Comparison of ENCODE assay signal across 13 cellular contexts in genomic region chr12:47394070-47394469, GRCh38.
A peak's percentile ranks its signal among the peaks of the same experiment; 100 is the strongest.
DNase-seq lines count a peak whose midpoint lies in the region; ATAC-seq and TF ChIP-seq lines count a peak whose summit lies in the region.
"Had no signal": no experiment of that assay in that cellular context is flagged by ENCODE, and none has a peak within 500 bp of the region (broad histone marks: within the 10 kb centered on the region; RNA-seq: fewer than 3 reads in every experiment).

No MANE protein-coding gene starts in this region.

- H3K4me3 Mint-ChIP-seq in activated naive CD4-positive, alpha-beta T cell treated with anti-CD3 and anti-CD28 coated beads, Interleukin-2, amount 50 U/mL, for 24 hours: peak overlapping the region; percentile 84
- H3K4me3 Mint-ChIP-seq in neural progenitor cell: no peak overlapping the region

- DNase-seq in Daoy (ENCODE audit: low read depth) (peak; percentile 37), NCI-H226 (peak; percentile 28), neural progenitor cell (ENCODE audit: low spot score) (no peak), posterior cingulate gyrus (no peak), head of caudate nucleus (no peak), right cardiac atrium (no peak)
- DNase-seq: Calu3, GOT3, NCI-H1417 treated with DMSO at 0.1 percent for 48 hours, NCI-H82, nucleus accumbens, substantia nigra had no signal

- H3K9me3 ChIP-seq in neural progenitor cell (ENCODE audit: low read depth) (no peaks in the 10 kb centered on the region), right cardiac atrium (ENCODE audit: control insufficient read depth, low read length) (no peaks in the 10 kb centered on the region)

- H3K9ac ChIP-seq in neural progenitor cell: no peak overlapping the region

- 79% methylated on average over 4 of the region's 4 CpGs for WGBS in right cardiac atrium

- no peaks in the 10 kb centered on the region for H3K79me2 ChIP-seq in neural progenitor cell (ENCODE audit: low read depth)

- no peak overlapping the region for H3K4me2 ChIP-seq in neural progenitor cell

- no peak for TF ChIP-seq CTCF in neural progenitor cell (IDR thresholded peaks at IDR 0.05)

- H3K4me3 ChIP-seq in neural progenitor cell: no peak overlapping the region
- no peak overlapping the region for H3K4me3 ChIP-seq in right cardiac atrium (ENCODE audit: low read length)

- no peaks in the 10 kb centered on the region for H3K36me3 ChIP-seq in neural progenitor cell

- no peak for ATAC-seq in right cardiac atrium

- H3K4me1 ChIP-seq in neural progenitor cell (no peaks in the 10 kb centered on the region), right cardiac atrium (ENCODE audit: control insufficient read depth, insufficient read depth, low read length) (no peaks in the 10 kb centered on the region)

- H3K4me1 Mint-ChIP-seq in activated naive CD4-positive, alpha-beta T cell treated with anti-CD3 and anti-CD28 coated beads, Interleukin-2, amount 50 U/mL, for 24 hours: peaks cover 91% of the 10 kb centered on the region
- H3K4me1 Mint-ChIP-seq in neural progenitor cell: no peaks in the 10 kb centered on the region

- H3K27ac Mint-ChIP-seq in activated naive CD4-positive, alpha-beta T cell treated with anti-CD3 and anti-CD28 coated beads, Interleukin-2, amount 50 U/mL, for 24 hours: peak overlapping the region; percentile 97
- no peak overlapping the region for H3K27ac Mint-ChIP-seq in neural progenitor cell

- peak overlapping the region; percentile 41 for H2AFZ ChIP-seq in neural progenitor cell (replicated peaks)

- H3K27me3 ChIP-seq in neural progenitor cell (no peaks in the 10 kb centered on the region), right cardiac atrium (ENCODE audit: control insufficient read depth, insufficient read depth) (no peaks in the 10 kb centered on the region)

- H3K27ac ChIP-seq in neural progenitor cell: no peak overlapping the region
- no peak overlapping the region for H3K27ac ChIP-seq in right cardiac atrium (ENCODE audit: low read length)

- H3K36me3 Mint-ChIP-seq in activated naive CD4-positive, alpha-beta T cell treated with anti-CD3 and anti-CD28 coated beads, Interleukin-2, amount 50 U/mL, for 24 hours: peaks cover 11% of the 10 kb centered on the region
- no peaks in the 10 kb centered on the region for H3K36me3 Mint-ChIP-seq in neural progenitor cell

- no peaks in the 10 kb centered on the region for H3F3A ChIP-seq in neural progenitor cell (ENCODE audit: low read depth)

- intact Hi-C loops in posterior cingulate gyrus (cut with DNase I) (no loop called here), head of caudate nucleus (cut with DNase I) (no loop called here), right cardiac atrium (cut with DNase I) (loop anchor here in 1 of 4 donors (10.0 kb wide), 1 partner anchor 359 kb away; no protein-coding TSS in a partner anchor)

- no peaks in the 10 kb centered on the region for H3K27me3 Mint-ChIP-seq in activated naive CD4-positive, alpha-beta T cell treated with anti-CD3 and anti-CD28 coated beads, Interleukin-2, amount 50 U/mL, for 24 hours
- H3K27me3 Mint-ChIP-seq in neural progenitor cell (ENCODE audit: insufficient read depth, low read depth): no peaks in the 10 kb centered on the region

- peaks cover 5% of the 10 kb centered on the region for H3K9me3 Mint-ChIP-seq in activated naive CD4-positive, alpha-beta T cell treated with anti-CD3 and anti-CD28 coated beads, Interleukin-2, amount 50 U/mL, for 24 hours
- peaks cover 21% of the 10 kb centered on the region for H3K9me3 Mint-ChIP-seq in neural progenitor cell

- no peaks in the 10 kb centered on the region for H4K20me1 ChIP-seq in neural progenitor cell (ENCODE audit: low read depth)

Comparison
In these comparisons a context has a peak if more than half of its experiments do, and no peak if none do; other contexts are left out.
1. DNase-seq: peak in Daoy (single experiment) and NCI-H226 (single experiment); none in neural progenitor cell (single experiment), posterior cingulate gyrus (0 of 10), head of caudate nucleus (0 of 42) and right cardiac atrium (0 of 3).